8 cellular contexts compared by ENCODE assay signal in the genomic region with DNA sequence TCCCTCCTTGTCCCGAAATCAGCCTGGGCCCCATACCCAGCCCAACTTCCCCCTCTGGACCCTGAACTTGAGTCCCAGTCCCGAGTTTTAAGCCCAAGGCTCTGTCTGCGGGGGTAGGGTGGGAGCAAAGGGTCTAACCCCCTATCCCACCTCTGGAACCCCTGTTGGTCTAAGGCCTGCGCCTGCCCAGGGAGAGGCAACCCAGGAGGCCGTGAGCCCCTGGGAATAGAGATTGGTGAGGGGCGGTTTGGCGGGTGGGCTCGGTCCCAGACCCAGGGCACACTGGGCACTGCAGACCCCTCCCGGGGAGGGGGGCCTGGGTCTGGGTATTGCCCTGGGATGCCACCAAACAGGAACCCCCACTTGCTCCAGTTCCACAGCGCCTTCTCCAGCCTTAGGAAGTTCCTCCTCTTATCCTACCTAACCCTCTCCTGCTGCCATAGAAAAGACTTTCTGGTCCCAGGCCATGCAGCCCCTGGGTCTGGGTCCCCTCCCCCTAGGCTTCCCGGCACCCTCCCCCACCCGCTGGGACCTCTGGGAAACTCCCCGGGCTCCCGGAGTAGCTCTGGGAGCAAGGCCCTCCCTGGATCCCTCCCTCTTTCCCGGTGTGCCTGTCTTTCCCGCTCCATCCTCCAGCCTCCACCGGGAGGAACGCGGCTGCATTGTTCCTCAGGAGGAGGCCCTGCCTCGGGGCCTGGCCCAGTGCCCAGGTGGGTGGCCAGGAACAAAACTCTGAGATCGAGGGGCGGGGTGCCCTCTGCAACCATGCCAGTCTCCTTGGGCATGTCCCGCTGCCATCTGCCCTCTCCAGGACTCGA. TPM values are rescaled to one million over a fixed set of nuclear protein-coding genes. Genes with fewer than 3 reads are reported as not detected.
DNase-seq lines count a peak whose midpoint lies in the region; ATAC-seq and TF ChIP-seq lines count a peak whose summit lies in the region.

No MANE protein-coding gene starts in this region.

- peaks cover 60% of the 10 kb centered on the region for H3K79me2 ChIP-seq in SK-N-SH (ENCODE audit: insufficient read depth)

- peak overlapping the region; percentile 99 for H3K9ac ChIP-seq in SK-N-SH

- TF ChIP-seq RAD21 in SK-N-SH (IDR thresholded peaks at IDR 0.05; ENCODE audit: low read length), result no peak

- H3K4me3 ChIP-seq in SK-N-SH (ENCODE audit: low read depth in 2 of 2, low read length in 1 of 2) (peak overlapping the region; percentile 62 to 82), SJCRH30 (peak overlapping the region; percentile 94)
- peak overlapping the region; percentile 64 for H3K4me3 ChIP-seq in naive thymus-derived CD4-positive, alpha-beta T cell (ENCODE audit: low read length)

- H3F3A ChIP-seq in SK-N-SH (replicated peaks; ENCODE audit: insufficient read depth), result peaks cover 75% of the 10 kb centered on the region

- H3K9me3 ChIP-seq in SK-N-SH (no peaks in the 10 kb centered on the region), SJCRH30 (replicated peaks) (no peaks in the 10 kb centered on the region)
- H3K9me3 ChIP-seq in naive thymus-derived CD4-positive, alpha-beta T cell (ENCODE audit: control insufficient read depth in 2 of 3, low read length in 3 of 3), result no peaks in the 10 kb centered on the region

- DNase-seq in SK-N-SH, result peak; percentile 58
- DNase-seq in SJCRH30, result peak; percentile 88 to 90
- peak; percentile 36 for DNase-seq in epidermal melanocyte (ENCODE audit: insufficient read length, low spot score)
- peak in 1 of 9 donors; percentile 9 for DNase-seq in naive thymus-derived CD4-positive, alpha-beta T cell
- no peak for DNase-seq in NCI-H526 treated with DMSO at 0.1 percent for 48 hours (lab: John Stamatoyannopoulos, UW)
- DNase-seq in NCI-H2107 (lab: John Stamatoyannopoulos, UW), result no peak

- peaks cover 37 to 58% of the 10 kb centered on the region in 2 experiments for H3K4me1 ChIP-seq in SK-N-SH (ENCODE audit: control insufficient read depth in 1 of 2, insufficient read depth in 2 of 2, low read depth in 1 of 2, low read length in 1 of 2)
- peaks cover 43% of the 10 kb centered on the region for H3K4me1 ChIP-seq in SJCRH30
- H3K4me1 ChIP-seq in naive thymus-derived CD4-positive, alpha-beta T cell (ENCODE audit: control insufficient read depth in 2 of 2, insufficient read depth in 2 of 2, low read length in 2 of 2), result peaks cover 69 to 78% of the 10 kb centered on the region in 2 donors

- intact Hi-C loops in naive thymus-derived CD4-positive, alpha-beta T cell (cut with micrococcal nuclease), result loop anchor here in 1 of 2 donors (10.0 kb wide), 1 partner anchor 681 kb away; a partner anchor contains a TSS

- peaks cover 22 to 79% (median 63%) of the 10 kb centered on the region in 7 donors for H3K4me1 Mint-ChIP-seq in naive thymus-derived CD4-positive, alpha-beta T cell

- H3K27ac Mint-ChIP-seq in naive thymus-derived CD4-positive, alpha-beta T cell, result peak overlapping the region; percentile 96 to 100 (median 99)

- peaks cover 41% of the 10 kb centered on the region for H4K20me1 ChIP-seq in SK-N-SH (ENCODE audit: insufficient read depth)

- H3K27me3 ChIP-seq in SK-N-SH (ENCODE audit: insufficient read depth), result no peaks in the 10 kb centered on the region
- H3K27me3 ChIP-seq in SJCRH30, result no peaks in the 10 kb centered on the region
- H3K27me3 ChIP-seq in naive thymus-derived CD4-positive, alpha-beta T cell (ENCODE audit: control insufficient read depth in 2 of 2, insufficient read depth in 2 of 2, low read length in 2 of 2), result no peaks in the 10 kb centered on the region

- H2AFZ ChIP-seq in SK-N-SH (ENCODE audit: low read depth), result no peak overlapping the region; the same call in 1 of the 2 replicates

- peak overlapping the region; percentile 82 to 100 for H3K27ac ChIP-seq in SK-N-SH (ENCODE audit: low read depth in 2 of 2, low read length in 1 of 2)
- peak overlapping the region; percentile 77 for H3K27ac ChIP-seq in SJCRH30
- peak overlapping the region; percentile 91 for H3K27ac ChIP-seq in naive thymus-derived CD4-positive, alpha-beta T cell (ENCODE audit: low read depth, low read length)

- peaks cover 0 to 7% (median 0%) of the 10 kb centered on the region in 11 donors for H3K9me3 Mint-ChIP-seq in naive thymus-derived CD4-positive, alpha-beta T cell

- H3K36me3 Mint-ChIP-seq in naive thymus-derived CD4-positive, alpha-beta T cell, result peaks cover 0 to 12% (median 0%) of the 10 kb centered on the region in 5 donors

- peak in 1 of 2 experiments; percentile 8; a peak in 1 of 4 replicates for TF ChIP-seq EP300 in SK-N-SH (IDR thresholded peaks at IDR 0.05; ENCODE audit: borderline replicate concordance in 1 of 2, low read depth in 1 of 2, low read length in 1 of 2)

- H3K27me3 Mint-ChIP-seq in naive thymus-derived CD4-positive, alpha-beta T cell, result peaks cover 0 to 3% (median 0%) of the 10 kb centered on the region in 5 donors

- H3K4me3 Mint-ChIP-seq in naive thymus-derived CD4-positive, alpha-beta T cell, result peak overlapping the region; percentile 73 to 93 (median 88)

- ATAC-seq in SK-N-SH treated with all-trans-retinoic acid at 6 μM for 48 hours (no peak), HG03196 (IDR thresholded peaks at IDR 0.05; ENCODE audit: unreplicated experiment) (no peak)
- ATAC-seq in naive thymus-derived CD4-positive, alpha-beta T cell, result no peak

- POLR2A ChIA-PET in SK-N-SH (lab: Yijun Ruan, JAX), result no interaction called here
- POLR2A ChIA-PET in naive thymus-derived CD4-positive, alpha-beta T cell (lab: Charles Lee), result interaction anchor here (0.9 kb wide), 1 partner anchor 9 kb away, joined by 3 read pairs; no protein-coding TSS in a partner anchor

- peak overlapping the region; percentile 99 for H3K4me2 ChIP-seq in SK-N-SH

- peaks cover 8 to 26% of the 10 kb centered on the region in 2 experiments for H3K36me3 ChIP-seq in SK-N-SH (replicated peaks in 1 of 2; ENCODE audit: control insufficient read depth in 1 of 2, insufficient read depth in 2 of 2, low read length in 1 of 2)
- H3K36me3 ChIP-seq in SJCRH30, result peaks cover 9% of the 10 kb centered on the region
- no peaks in the 10 kb centered on the region for H3K36me3 ChIP-seq in naive thymus-derived CD4-positive, alpha-beta T cell (ENCODE audit: control insufficient read depth in 2 of 3, insufficient read depth in 3 of 3, low read length in 3 of 3)

- no peaks in the 10 kb centered on the region for H3K9me2 ChIP-seq in SK-N-SH

- CTCF ChIA-PET in SK-N-SH (lab: Yijun Ruan, JAX), result no interaction called here
- CTCF ChIA-PET in naive thymus-derived CD4-positive, alpha-beta T cell (lab: Charles Lee), result interaction anchor here (1.2 kb wide), 1 partner anchor 19 kb away, joined by 3 read pairs; no protein-coding TSS in a partner anchor

- TF ChIP-seq CTCF in SK-N-SH (IDR thresholded peaks at IDR 0.05), result no peak

- 25% methylated on average over 8 of the region's 24 CpGs for WGBS in SK-N-SH (ENCODE audit: low lambda C conversion rate)

TF ChIP-seq in SK-N-SH, 30 proteins besides CTCF, POLR2A, EP300 and RAD21:
- peak; percentile 53 for TF ChIP-seq NFIC (IDR thresholded peaks at IDR 0.05; ENCODE audit: borderline replicate concordance)
- TF ChIP-seq EZH2phosphoT487 (IDR thresholded peaks at IDR 0.05; ENCODE audit: borderline replicate concordance, low read depth), result no peak
- TF ChIP-seq CHD2 (IDR thresholded peaks at IDR 0.05; ENCODE audit: low read length, partially characterized antibody), result peak; percentile 65
- TF ChIP-seq, protein P1, sequence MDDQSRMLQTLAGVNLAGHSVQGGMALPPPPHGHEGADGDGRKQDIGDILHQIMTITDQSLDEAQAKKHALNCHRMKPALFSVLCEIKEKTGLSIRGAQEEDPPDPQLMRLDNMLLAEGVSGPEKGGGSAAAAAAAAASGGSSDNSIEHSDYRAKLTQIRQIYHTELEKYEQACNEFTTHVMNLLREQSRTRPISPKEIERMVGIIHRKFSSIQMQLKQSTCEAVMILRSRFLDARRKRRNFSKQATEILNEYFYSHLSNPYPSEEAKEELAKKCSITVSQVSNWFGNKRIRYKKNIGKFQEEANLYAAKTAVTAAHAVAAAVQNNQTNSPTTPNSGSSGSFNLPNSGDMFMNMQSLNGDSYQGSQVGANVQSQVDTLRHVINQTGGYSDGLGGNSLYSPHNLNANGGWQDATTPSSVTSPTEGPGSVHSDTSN (IDR thresholded peaks at IDR 0.05), result no peak

TF ChIP-seq in SK-N-SH treated with all-trans-retinoic acid at 6 μM for 48 hours, 23 proteins besides CTCF, POLR2A, EP300 and RAD21 (continues in another document):
- TF ChIP-seq SNAI2 (CRISPR knock-in tag; IDR thresholded peaks at IDR 0.05) (no peak), TOX (CRISPR knock-in tag; IDR thresholded peaks at IDR 0.05; ENCODE audit: borderline replicate concordance) (no peak), CSDC2 (CRISPR knock-in tag; IDR thresholded peaks at IDR 0.05) (no peak), ZNF565 (CRISPR knock-in tag; conservative IDR thresholded peaks at IDR 0.05; ENCODE audit: low read depth) (no peak), BACH2 (CRISPR knock-in tag; IDR thresholded peaks at IDR 0.05; ENCODE audit: borderline replicate concordance) (no peak)

RNA-seq across cellular contexts. Expression of a gene that starts 33.6 kb away (rescaled TPM):
- polyA plus RNA-seq in SK-N-SH (2012; rRNA removed), result 0.53 and 0.57 TPM in 2 replicates
- 0.63 and 0.71 TPM in 2 replicates for polyA plus RNA-seq in SK-N-SH (2012; cell fraction: cytosol; rRNA removed)
- 1.7 and 4.4 TPM in 2 replicates for polyA plus RNA-seq in SK-N-SH (2012; cell fraction: nucleus; rRNA removed)
- total RNA-seq in SJCRH30 (2014; rRNA removed; shearing (Covaris generic)), result 1.3 and 2.3 TPM in 2 replicates
- total RNA-seq in naive thymus-derived CD4-positive, alpha-beta T cell, result 1 to 10 TPM in 2 of 5 experiments, not detected in 3; 1.3 to 3.4 TPM
- not detected for polyA plus RNA-seq in naive thymus-derived CD4-positive, alpha-beta T cell

RNA-seq across cellular contexts. Expression of a gene that starts 48.1 kb away (rescaled TPM):
- 3.5 and 4.7 TPM in 2 replicates for polyA plus RNA-seq in SK-N-SH (2012; rRNA removed)
- 1.8 and 3.1 TPM in 2 replicates for polyA plus RNA-seq in SK-N-SH (2012; cell fraction: cytosol; rRNA removed)
- polyA plus RNA-seq in SK-N-SH (2012; cell fraction: nucleus; rRNA removed), result 7.0 and 7.6 TPM in 2 replicates
- total RNA-seq in SJCRH30 (2014; rRNA removed; shearing (Covaris generic)), result 16.8 and 18.3 TPM in 2 replicates
- 1 to 10 TPM; 4.8 to 7.8 (median 5.9) TPM for total RNA-seq in naive thymus-derived CD4-positive, alpha-beta T cell
- polyA plus RNA-seq in naive thymus-derived CD4-positive, alpha-beta T cell, result 1 to 10 TPM in 1 of 2 donors, under 1 TPM in 1; 0.73 to 1.6 TPM

Comparison
In these comparisons a context has a peak if more than half of its experiments do, and no peak if none do; other contexts are left out.
1. DNase-seq: peak in SK-N-SH (single experiment), SJCRH30 (2 of 2) and epidermal melanocyte (single experiment); none in NCI-H526 treated with DMSO at 0.1 percent for 48 hours (single experiment) and NCI-H2107 (single experiment).
2. Peak in every context shown above with its lines, with median percentiles within 50 percentile points of each other: H3K27ac ChIP-seq and H3K4me3 ChIP-seq.